In the genomic region with DNA sequence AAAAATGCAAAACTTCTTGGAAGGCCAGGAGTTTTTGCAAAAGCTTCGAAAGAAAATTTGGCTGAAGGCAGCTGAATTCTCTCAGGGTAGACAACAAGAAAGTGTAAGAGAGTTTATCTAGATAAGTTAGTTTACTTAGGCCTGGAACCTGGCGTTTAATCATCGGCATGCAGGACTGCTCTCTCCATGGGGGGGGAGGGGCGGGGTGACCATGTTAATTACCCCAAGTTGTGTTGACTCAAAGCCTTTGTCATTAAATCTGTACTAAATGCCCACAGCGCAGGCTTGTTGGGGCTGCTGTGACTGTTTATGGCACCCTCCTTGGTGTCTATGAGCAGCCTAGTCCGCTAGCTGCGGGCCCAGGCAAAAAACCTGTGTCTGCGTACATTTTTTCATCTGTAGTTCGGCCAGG, we compare ENCODE assay signal across 23 cellular contexts. TPM values are rescaled to one million over a fixed set of nuclear protein-coding genes. Genes with fewer than 3 reads are reported as not detected.
DNase-seq lines count a peak whose midpoint lies in the region; ATAC-seq, FAIRE-seq and TF ChIP-seq lines count a peak whose summit lies in the region.
"Had no signal": no experiment of that assay in that cellular context is flagged by ENCODE, and none has a peak within 500 bp of the region (broad histone marks: within the 10 kb centered on the region; RNA-seq: fewer than 3 reads in every experiment).

No MANE protein-coding gene starts in this region.

- H3K9me3 ChIP-seq in H1 (ENCODE audit: insufficient read depth in 2 of 2, low read depth in 1 of 2, low read length in 1 of 2) (no peaks in the 10 kb centered on the region), iPS-20b (ENCODE audit: insufficient read depth, low read depth, low read length) (no peaks in the 10 kb centered on the region), MM.1S (replicated peaks; ENCODE audit: insufficient read depth, low read length) (no peaks in the 10 kb centered on the region)
- H3K9me3 ChIP-seq: BLaER1 had no signal

- H3K23me2 ChIP-seq in H1 (ENCODE audit: low read depth, low read length), result no peaks in the 10 kb centered on the region

- ATAC-seq in GM19035 (IDR thresholded peaks at IDR 0.05; ENCODE audit: unreplicated experiment) (no peak), foreskin keratinocyte (no peak)
- ATAC-seq: Panc1, SK-N-SH treated with all-trans-retinoic acid at 6 μM for 48 hours had no signal

- TF ChIP-seq RAD21 in H1 (IDR thresholded peaks at IDR 0.05 in 1 of 2, conservative IDR thresholded peaks at IDR 0.05 in 1 of 2; ENCODE audit: low read depth in 2 of 2, low read length in 2 of 2), result no peak

- H4K91ac ChIP-seq in H1 (replicated peaks; ENCODE audit: insufficient read length, low read length), result no peak overlapping the region

- no peaks in the 10 kb centered on the region; the same call in 1 of the 2 replicates for H3K79me1 ChIP-seq in H1 (ENCODE audit: low read depth, low read length)

- no peaks in the 10 kb centered on the region for H3K9me2 ChIP-seq in MM.1S (replicated peaks; ENCODE audit: insufficient read depth, low read length)

- DNase-seq in H1 (ENCODE audit: low read depth in 1 of 2, low spot score in 2 of 2), result no peak
- no peak for DNase-seq in MM.1S
- DNase-seq in HFFc6, result no peak
- DNase-seq in foreskin keratinocyte, result no peak
- DNase-seq: ACHN; CD4-positive, alpha-beta T cell; COR-L47; DMS79 treated with DMSO at 0.1 percent for 48 hours; GOT3; NCI-H1105; NCI-H146; NCI-H2029; NCI-H2227 treated with DMSO at 0.1 percent for 48 hours; NCI-H510A had no signal

- no peak overlapping the region for H4K8ac ChIP-seq in H1 (ENCODE audit: extremely low read depth, insufficient read depth, low read length)

- H3K4me1 Mint-ChIP-seq in IgD-negative memory B cell, result peaks cover under 1 to 2% (median 1%) of the 10 kb centered on the region in 3 donors
- H3K4me1 Mint-ChIP-seq in HFFc6 (ENCODE audit: low read depth), result peaks cover 11% of the 10 kb centered on the region

- TF ChIP-seq CTCF in H1 (IDR thresholded peaks at IDR 0.05; ENCODE audit: control extremely low read depth in 1 of 3, insufficient read depth in 1 of 3, low read depth in 1 of 3, low read length in 3 of 3) (no peak), MM.1S (IDR thresholded peaks at IDR 0.05; ENCODE audit: low read length) (no peak), HFFc6 (IDR thresholded peaks at IDR 0.05) (no peak), foreskin keratinocyte (conservative IDR thresholded peaks at IDR 0.05) (no peak)

- no peak overlapping the region; the same call in 1 of the 2 replicates for H2BK5ac ChIP-seq in H1 (ENCODE audit: low read depth, low read length)

- no peaks in the 10 kb centered on the region for H3K79me2 ChIP-seq in H1 (ENCODE audit: control insufficient read depth in 1 of 2, insufficient read depth in 2 of 2, low read length in 2 of 2)
- no peaks in the 10 kb centered on the region for H3K79me2 ChIP-seq in MM.1S (ENCODE audit: low read length)

- H2BK120ac ChIP-seq in H1 (replicated peaks; ENCODE audit: low read depth, low read length), result no peak overlapping the region

- H2BK15ac ChIP-seq in H1 (ENCODE audit: low read length), result no peak overlapping the region

- H3K9me3 Mint-ChIP-seq in IgD-negative memory B cell (peaks cover 0 to 2% (median under 1%) of the 10 kb centered on the region in 3 donors), HFFc6 (no peaks in the 10 kb centered on the region)
- H3K9me3 Mint-ChIP-seq: CD4-positive, alpha-beta T cell had no signal

- no peak overlapping the region for H3K27ac ChIP-seq in H1 (ENCODE audit: low read depth, low read length)
- H3K27ac ChIP-seq in iPS-20b (ENCODE audit: low read length), result no peak overlapping the region
- no peak overlapping the region for H3K27ac ChIP-seq in MM.1S (ENCODE audit: low read length)
- H3K27ac ChIP-seq in foreskin keratinocyte, result no peak overlapping the region
- H3K27ac ChIP-seq: BLaER1, KMS-11 had no signal

- no peak overlapping the region for H2BK20ac ChIP-seq in H1 (ENCODE audit: low read length)

- no peak for FAIRE-seq in H1 (lab: Jason Lieb, UNC)
- FAIRE-seq: G401.6, GM12892 had no signal

- H3K4me1 ChIP-seq in H1 (replicated peaks in 1 of 4; ENCODE audit: control insufficient read depth in 3 of 4, insufficient read depth in 4 of 4, low read length in 3 of 4), result peaks cover 0 to 21% (median 4%) of the 10 kb centered on the region in 4 experiments; a peak in 6 of 7 replicates
- peaks cover 22% of the 10 kb centered on the region for H3K4me1 ChIP-seq in iPS-20b (ENCODE audit: insufficient read depth, low read length)
- H3K4me1 ChIP-seq in MM.1S (ENCODE audit: low read length), result no peaks in the 10 kb centered on the region
- H3K4me1 ChIP-seq in foreskin keratinocyte, result no peaks in the 10 kb centered on the region

- H3K9ac ChIP-seq in H1 (replicated peaks in 1 of 4; ENCODE audit: extremely low read depth in 1 of 4, low read depth in 3 of 4, low read length in 3 of 4), result no peak overlapping the region
- H3K9ac ChIP-seq in iPS-20b (ENCODE audit: low read depth, low read length), result no peak overlapping the region
- H3K9ac ChIP-seq in MM.1S (ENCODE audit: low read length), result no peak overlapping the region
- H3K9ac ChIP-seq: BLaER1, KMS-11 had no signal

- no peak overlapping the region for H3K23ac ChIP-seq in H1 (ENCODE audit: insufficient read length)

- H2AK5ac ChIP-seq in H1 (ENCODE audit: low read depth, low read length), result no peak overlapping the region

- no peaks in the 10 kb centered on the region for H3F3A ChIP-seq in MM.1S (ENCODE audit: insufficient read depth, low read length)

- POLR2A ChIA-PET in H1 (lab: Charles Lee; ENCODE audit: partially characterized antibody), result interaction anchor here (0.9 to 1.6 kb wide), 3 partner anchors 23 to 114 kb away, joined by 3 read pairs; no protein-coding TSS in a partner anchor

- H3K36me3 Mint-ChIP-seq in IgD-negative memory B cell (peaks cover 9% of the 10 kb centered on the region), HFFc6 (ENCODE audit: low read depth) (peaks cover 10% of the 10 kb centered on the region)

- CTCF ChIA-PET in H1 (lab: Charles Lee; ENCODE audit: partially characterized antibody), result no interaction called here

- no peak overlapping the region; the same call in 1 of the 2 replicates for H3K18ac ChIP-seq in H1 (ENCODE audit: extremely low read depth, low read length)

- H3K36me3 ChIP-seq in H1 (ENCODE audit: control insufficient read depth in 2 of 4, insufficient read depth in 4 of 4, low read length in 3 of 4), result no peaks in the 10 kb centered on the region
- no peaks in the 10 kb centered on the region; the same call in 1 of the 2 replicates for H3K36me3 ChIP-seq in iPS-20b (ENCODE audit: insufficient read depth, low read depth, low read length)
- no peaks in the 10 kb centered on the region for H3K36me3 ChIP-seq in MM.1S (replicated peaks; ENCODE audit: insufficient read depth, low read length)

- WGBS in H1 (ENCODE audit: extremely low coverage in 1 of 2, insufficient coverage in 1 of 2, insufficient read length in 1 of 2, insufficient replicate concordance in 2 of 2, low coverage in 1 of 2, low lambda C conversion rate in 2 of 2, missing lambda C conversion rate in 1 of 2), 2 experiments, result 89% methylated on average over 8 of the region's 9 CpGs; no CpG with 5 or more reads in 1 of the 2 experiments

- no peak overlapping the region for H4K5ac ChIP-seq in H1 (ENCODE audit: insufficient read length, low read depth, low read length)

- H3K14ac ChIP-seq in H1 (ENCODE audit: insufficient read length), result no peak overlapping the region

- no peak for TF ChIP-seq EP300 in H1 (IDR thresholded peaks at IDR 0.05; ENCODE audit: borderline replicate concordance in 1 of 2, low read depth in 2 of 2, low read length in 2 of 2)

- H2BK12ac ChIP-seq in H1 (ENCODE audit: low read depth, low read length), result no peak overlapping the region

- no peak for TF ChIP-seq POLR2A in H1 (IDR thresholded peaks at IDR 0.05; ENCODE audit: control extremely low read depth in 1 of 2, low read depth in 2 of 2, low read length in 2 of 2)

- H3K4me3 ChIP-seq in H1 (ENCODE audit: extremely low read depth in 1 of 4, insufficient read depth in 2 of 4, low read depth in 3 of 4, low read length in 4 of 4), result no peak overlapping the region
- H3K4me3 ChIP-seq in iPS-20b (ENCODE audit: low read length), result peak overlapping the region; percentile 39
- H3K4me3 ChIP-seq in MM.1S (ENCODE audit: low read length), result no peak overlapping the region
- H3K4me3 ChIP-seq: BLaER1 had no signal

- no peak overlapping the region for H3K56ac ChIP-seq in H1 (replicated peaks; ENCODE audit: insufficient read length, low read depth, low read length)

- H2AFZ ChIP-seq in H1 (ENCODE audit: low read length), result no peak overlapping the region
- no peak overlapping the region for H2AFZ ChIP-seq in MM.1S (ENCODE audit: low read length)

- H4K20me1 ChIP-seq in H1 (replicated peaks in 1 of 2; ENCODE audit: control insufficient read depth in 1 of 2, insufficient read depth in 2 of 2, low read length in 2 of 2), result peaks cover 0 to 1% of the 10 kb centered on the region in 2 experiments
- H4K20me1 ChIP-seq in MM.1S (ENCODE audit: insufficient read depth, low read length), result no peaks in the 10 kb centered on the region
- H4K20me1 ChIP-seq: BLaER1 had no signal

- H3K27ac Mint-ChIP-seq in IgD-negative memory B cell, result peak overlapping the region in 2 of 3 donors; percentile 49 to 59
- H3K27ac Mint-ChIP-seq in HFFc6, result no peak overlapping the region
- H3K27ac Mint-ChIP-seq: CD4-positive, alpha-beta T cell had no signal

- no peaks in the 10 kb centered on the region for H3K27me3 ChIP-seq in H1 (replicated peaks in 1 of 4; ENCODE audit: control insufficient read depth in 3 of 4, extremely low read depth in 1 of 4, insufficient read depth in 3 of 4, low read length in 3 of 4)
- H3K27me3 ChIP-seq in iPS-20b (ENCODE audit: insufficient read depth, low read length), result peaks cover 43% of the 10 kb centered on the region
- H3K27me3 ChIP-seq in MM.1S (replicated peaks; ENCODE audit: insufficient read depth, low read length), result no peaks in the 10 kb centered on the region
- H3K27me3 ChIP-seq in foreskin keratinocyte, result no peaks in the 10 kb centered on the region
- H3K27me3 ChIP-seq: BLaER1 had no signal

- no peak overlapping the region for H3K4ac ChIP-seq in H1 (replicated peaks; ENCODE audit: insufficient read length, low read depth, low read length)

- H3K4me2 ChIP-seq in H1 (ENCODE audit: insufficient read depth in 1 of 2, low read depth in 2 of 2, low read length in 2 of 2) (0 out of 4 replicates have a peak overlapping the region, but pooled peaks of 1 of the 2 experiments have one; percentile 15), MM.1S (ENCODE audit: low read depth, low read length) (no peak overlapping the region)
- H3K4me2 ChIP-seq: BLaER1, KMS-11 had no signal

- H3K4me3 Mint-ChIP-seq in IgD-negative memory B cell (no peak overlapping the region), HFFc6 (no peak overlapping the region)
- H3K4me3 Mint-ChIP-seq: CD4-positive, alpha-beta T cell had no signal

- no peaks in the 10 kb centered on the region for H3K27me3 Mint-ChIP-seq in IgD-negative memory B cell
- H3K27me3 Mint-ChIP-seq in HFFc6 (ENCODE audit: insufficient read depth), result no peaks in the 10 kb centered on the region
- H3K27me3 Mint-ChIP-seq: CD4-positive, alpha-beta T cell had no signal

RNA-seq across cellular contexts. Expression of gene ZNF451, which starts 20.1 kb away (rescaled TPM):
- polyA plus RNA-seq in IgD-negative memory B cell (22.3 TPM), H1 (2011; rRNA removed) (7.0 and 10.7 TPM in 2 replicates), foreskin keratinocyte (5.7 and 6.5 TPM in 2 replicates)
- 49.4 and 56.8 TPM in 2 replicates for total RNA-seq in H1 (2021; fragmentation: NEBNext Ultra II Directional; extraction: Animal tissue kit (Norgen Biotek cat#: 25700))
- 17.3 TPM for polyA plus RNA-seq in H1 (2011; cell fraction: cytosol; rRNA removed)
- polyA plus RNA-seq in H1 (2011; cell fraction: nucleus; rRNA removed), result 18.5 TPM
- polyA plus RNA-seq in H1 (2012, experiment 1 of 2), result 9.7 to 20.7 TPM (median 14.4 TPM) in 4 replicates
- polyA plus RNA-seq in H1 (2012, experiment 2 of 2), result 1.2 TPM
- 18.4 TPM for polyA plus RNA-seq in H1 (2013, experiment 1 of 2)
- 16.5 TPM for polyA plus RNA-seq in H1 (2013, experiment 2 of 2)
- 59.7 and 75.9 TPM in 2 replicates for polyA minus RNA-seq in H1 (2011; rRNA and poly(A)+ RNA removed)
- polyA minus RNA-seq in H1 (2011; cell fraction: cytosol; rRNA and poly(A)+ RNA removed), result 41.0 TPM
- 134 TPM for polyA minus RNA-seq in H1 (2011; cell fraction: nucleus; rRNA and poly(A)+ RNA removed)
- 10 to 100 TPM; 47.0 to 54.2 (median 47.7) TPM for total RNA-seq in HFFc6 (2021; fragmentation: NEBNext Ultra II Directional; extraction: Animal tissue kit (Norgen Biotek cat#: 25700))
- total RNA-seq in foreskin keratinocyte, result 40.9 and 43.4 TPM in 2 replicates

RNA-seq across cellular contexts. Expression of gene KIAA1586, which starts 23.4 kb away (rescaled TPM):
- polyA plus RNA-seq in IgD-negative memory B cell, result 7.3 TPM
- total RNA-seq in H1 (2021; fragmentation: NEBNext Ultra II Directional; extraction: Animal tissue kit (Norgen Biotek cat#: 25700)), result 22.8 and 24.4 TPM in 2 replicates
- polyA plus RNA-seq in H1 (2011; rRNA removed), result 1.5 and 2.1 TPM in 2 replicates
- polyA plus RNA-seq in H1 (2011; cell fraction: cytosol; rRNA removed), result 3.7 TPM
- polyA plus RNA-seq in H1 (2011; cell fraction: nucleus; rRNA removed), result 0.93 TPM
- 4.6 to 13.6 TPM (median 6.0 TPM) in 4 replicates for polyA plus RNA-seq in H1 (2012, experiment 1 of 2)
- 1.1 TPM for polyA plus RNA-seq in H1 (2012, experiment 2 of 2)
- 11.6 TPM for polyA plus RNA-seq in H1 (2013, experiment 1 of 2)
- 10.4 TPM for polyA plus RNA-seq in H1 (2013, experiment 2 of 2)
- 3.1 and 4.9 TPM in 2 replicates for polyA minus RNA-seq in H1 (2011; rRNA and poly(A)+ RNA removed)
- polyA minus RNA-seq in H1 (2011; cell fraction: cytosol; rRNA and poly(A)+ RNA removed), result 8.6 TPM
- polyA minus RNA-seq in H1 (2011; cell fraction: nucleus; rRNA and poly(A)+ RNA removed), result 9.0 TPM
- 10 to 100 TPM; 14.1 to 18.6 (median 16.4) TPM for total RNA-seq in HFFc6 (2021; fragmentation: NEBNext Ultra II Directional; extraction: Animal tissue kit (Norgen Biotek cat#: 25700))
- 12.4 and 13.1 TPM in 2 replicates for total RNA-seq in foreskin keratinocyte
- polyA plus RNA-seq in foreskin keratinocyte, result 5.2 and 6.7 TPM in 2 replicates
